Comparison of ENCODE assay signal across 15 cellular contexts in genomic region chr20:50410343-50410742, GRCh38.
DNase-seq lines count a peak whose midpoint lies in the region; ATAC-seq and TF ChIP-seq lines count a peak whose summit lies in the region.
"Had no signal": no experiment of that assay in that cellular context is flagged by ENCODE, and none has a peak within 500 bp of the region (broad histone marks: within the 10 kb centered on the region; RNA-seq: fewer than 3 reads in every experiment).

No MANE protein-coding gene starts in this region.

- no peak overlapping the region for H2AFZ ChIP-seq in parathyroid adenoma

- POLR2A ChIA-PET in activated CD4-positive, alpha-beta T cell treated with anti-CD3 and anti-CD28 coated beads for 36 hours (lab: Charles Lee), result no interaction called here

- ATAC-seq in right cardiac atrium, result no peak
- no peak for ATAC-seq in activated CD4-positive, alpha-beta T cell treated with anti-CD3 and anti-CD28 coated beads for 36 hours
- ATAC-seq: CD8-positive, alpha-beta T cell had no signal

- CTCF ChIA-PET in activated CD4-positive, alpha-beta T cell treated with anti-CD3 and anti-CD28 coated beads for 36 hours (lab: Charles Lee), result no interaction called here

- intact Hi-C loops in right cardiac atrium (cut with DNase I), result no loop called here
- intact Hi-C loops in esophagus muscularis mucosa (cut with DNase I), result no loop called here
- intact Hi-C loops in activated CD4-positive, alpha-beta T cell treated with anti-CD3 and anti-CD28 coated beads for 36 hours (cut with DNase I, micrococcal nuclease), result no loop called here

- H3K36me3 Mint-ChIP-seq in nephron progenitor cell (ENCODE audit: low read depth), result peaks cover 5% of the 10 kb centered on the region
- no peaks in the 10 kb centered on the region for H3K36me3 Mint-ChIP-seq in activated CD4-positive, alpha-beta T cell treated with anti-CD3 and anti-CD28 coated beads for 36 hours (ENCODE audit: low read depth)
- H3K36me3 Mint-ChIP-seq: CD8-positive, alpha-beta T cell had no signal

- H3K4me1 ChIP-seq in right atrium auricular region (peaks cover 0 to 43% of the 10 kb centered on the region in 2 donors), right cardiac atrium (ENCODE audit: control insufficient read depth, insufficient read depth, low read length) (peaks cover 22% of the 10 kb centered on the region), esophagus muscularis mucosa (peaks cover 27 to 38% (median 32%) of the 10 kb centered on the region in 4 donors), parathyroid adenoma (peaks cover 10% of the 10 kb centered on the region), suprapubic skin (peaks cover 26% of the 10 kb centered on the region)
- H3K4me1 ChIP-seq: BLaER1 had no signal

- H3K4me1 Mint-ChIP-seq in nephron progenitor cell, result peaks cover 23% of the 10 kb centered on the region
- no peaks in the 10 kb centered on the region for H3K4me1 Mint-ChIP-seq in activated CD4-positive, alpha-beta T cell treated with anti-CD3 and anti-CD28 coated beads for 36 hours

- no peak overlapping the region for H3K27ac Mint-ChIP-seq in nephron progenitor cell
- no peak overlapping the region for H3K27ac Mint-ChIP-seq in activated CD4-positive, alpha-beta T cell treated with anti-CD3 and anti-CD28 coated beads for 36 hours
- H3K27ac Mint-ChIP-seq: CD8-positive, alpha-beta T cell; H9 had no signal

- 95% methylated on average over 7 of the region's 7 CpGs for WGBS in right cardiac atrium
- 96% methylated on average over 7 of the region's 7 CpGs for WGBS in esophagus muscularis mucosa
- 92% methylated on average over 7 of the region's 7 CpGs for WGBS in suprapubic skin

- H3K4me3 ChIP-seq in right atrium auricular region (no peak overlapping the region), right cardiac atrium (ENCODE audit: low read length) (no peak overlapping the region), esophagus muscularis mucosa (no peak overlapping the region), parathyroid adenoma (ENCODE audit: low read depth, low read length) (no peak overlapping the region), suprapubic skin (no peak overlapping the region)
- H3K4me3 ChIP-seq: BLaER1 had no signal

- H3K36me3 ChIP-seq in right atrium auricular region (no peaks in the 10 kb centered on the region), esophagus muscularis mucosa (no peaks in the 10 kb centered on the region), parathyroid adenoma (ENCODE audit: control insufficient read depth, insufficient read depth, low read length) (no peaks in the 10 kb centered on the region), suprapubic skin (no peaks in the 10 kb centered on the region)
- H3K36me3 ChIP-seq: BLaER1 had no signal

- no peak for TF ChIP-seq EP300 in esophagus muscularis mucosa (IDR thresholded peaks at IDR 0.05)
- TF ChIP-seq EP300 in suprapubic skin (IDR thresholded peaks at IDR 0.05), result no peak

- peaks cover 18% of the 10 kb centered on the region for H3K27me3 Mint-ChIP-seq in nephron progenitor cell (ENCODE audit: low read depth, poor library complexity)
- H3K27me3 Mint-ChIP-seq in activated CD4-positive, alpha-beta T cell treated with anti-CD3 and anti-CD28 coated beads for 36 hours, result peaks cover 11% of the 10 kb centered on the region

- peaks cover 34% of the 10 kb centered on the region for H3K9me3 Mint-ChIP-seq in nephron progenitor cell
- H3K9me3 Mint-ChIP-seq in activated CD4-positive, alpha-beta T cell treated with anti-CD3 and anti-CD28 coated beads for 36 hours (ENCODE audit: low read depth), result no peaks in the 10 kb centered on the region
- H3K9me3 Mint-ChIP-seq: CD8-positive, alpha-beta T cell had no signal

- H3K27me3 ChIP-seq in right atrium auricular region (no peaks in the 10 kb centered on the region), right cardiac atrium (ENCODE audit: control insufficient read depth, insufficient read depth) (no peaks in the 10 kb centered on the region), esophagus muscularis mucosa (no peaks in the 10 kb centered on the region), parathyroid adenoma (ENCODE audit: control insufficient read depth, insufficient read depth, low read length) (no peaks in the 10 kb centered on the region), suprapubic skin (no peaks in the 10 kb centered on the region)
- H3K27me3 ChIP-seq: BLaER1 had no signal

- no peak overlapping the region for H3K4me2 ChIP-seq in parathyroid adenoma (ENCODE audit: low read length)
- H3K4me2 ChIP-seq: BLaER1 had no signal

- TF ChIP-seq CTCF in right atrium auricular region (IDR thresholded peaks at IDR 0.05), result no peak
- no peak for TF ChIP-seq CTCF in esophagus muscularis mucosa (IDR thresholded peaks at IDR 0.05)
- TF ChIP-seq CTCF in parathyroid adenoma (IDR thresholded peaks at IDR 0.05), result no peak
- no peak for TF ChIP-seq CTCF in suprapubic skin (IDR thresholded peaks at IDR 0.05)
- no peak for TF ChIP-seq CTCF in nephron progenitor cell (IDR thresholded peaks at IDR 0.05)

- H3K9me3 ChIP-seq in right atrium auricular region (peaks cover 0 to 9% of the 10 kb centered on the region in 2 donors), right cardiac atrium (ENCODE audit: control insufficient read depth, low read length) (no peaks in the 10 kb centered on the region), esophagus muscularis mucosa (peaks cover 0 to 6% (median 2%) of the 10 kb centered on the region in 4 donors), parathyroid adenoma (ENCODE audit: control insufficient read depth, low read length) (no peaks in the 10 kb centered on the region), suprapubic skin (no peaks in the 10 kb centered on the region)

- no peaks in the 10 kb centered on the region for H3K79me2 ChIP-seq in parathyroid adenoma

- no peak for DNase-seq in right atrium auricular region (ENCODE audit: low spot score)
- DNase-seq in right cardiac atrium, result no peak
- DNase-seq in esophagus muscularis mucosa (ENCODE audit: extremely low spot score), result no peak
- DNase-seq in suprapubic skin (ENCODE audit: low spot score in 2 of 2), result no peak
- DNase-seq in nephron progenitor cell, result no peak
- no peak for DNase-seq in activated CD4-positive, alpha-beta T cell treated with anti-CD3 and anti-CD28 coated beads for 36 hours
- DNase-seq in NCI-H1105 treated with DMSO at 0.1 percent for 48 hours (lab: John Stamatoyannopoulos, UW), result no peak
- DNase-seq: 8988T; Calu3; CD8-positive, alpha-beta T cell; DMS79 treated with DMSO at 0.1 percent for 48 hours; GF-D8; H9 had no signal

- TF ChIP-seq POLR2A in esophagus muscularis mucosa (IDR thresholded peaks at IDR 0.05; ENCODE audit: low read depth) (no peak), suprapubic skin (IDR thresholded peaks at IDR 0.05) (no peak)

- H3K27ac ChIP-seq in right atrium auricular region (peak overlapping the region; percentile 70 to 79), right cardiac atrium (ENCODE audit: low read length) (no peak overlapping the region), esophagus muscularis mucosa (replicated peaks in 1 of 4) (peak overlapping the region; percentile 12 to 69 (median 51)), parathyroid adenoma (peak overlapping the region; percentile 19), suprapubic skin (peak overlapping the region; percentile 59)
- H3K27ac ChIP-seq: BLaER1 had no signal

- H3K9ac ChIP-seq in parathyroid adenoma, result no peak overlapping the region
- H3K9ac ChIP-seq: BLaER1 had no signal

- no peak overlapping the region for H3K4me3 Mint-ChIP-seq in nephron progenitor cell
- no peak overlapping the region for H3K4me3 Mint-ChIP-seq in activated CD4-positive, alpha-beta T cell treated with anti-CD3 and anti-CD28 coated beads for 36 hours
- H3K4me3 Mint-ChIP-seq: CD8-positive, alpha-beta T cell; H9 had no signal
